In the genomic region with DNA sequence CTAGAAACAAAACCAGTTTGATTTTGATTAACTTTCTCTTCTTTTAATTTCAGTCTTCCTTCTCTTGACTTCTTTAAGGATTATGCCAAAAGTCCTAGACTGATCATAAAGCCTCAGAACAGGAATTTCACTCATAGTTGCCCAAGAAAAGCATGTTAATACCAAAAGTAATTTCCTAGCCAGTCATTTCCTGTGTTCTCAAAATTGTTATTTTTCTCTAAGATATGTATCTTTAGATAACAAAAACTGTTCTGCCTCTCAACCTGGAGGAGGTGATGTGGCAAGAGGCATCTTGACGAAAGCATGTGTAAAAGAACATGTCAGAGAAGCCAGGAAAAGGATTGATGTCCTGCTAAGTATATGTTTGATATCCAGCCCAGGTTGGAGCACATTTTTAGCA, we compare ENCODE assay signal across 1 cellular context.
TF ChIP-seq lines count a peak whose summit lies in the region.

No MANE protein-coding gene starts in this region.

TF ChIP-seq in H1, 55 proteins besides CTCF, POLR2A, EP300 and RAD21 (continued from another document):
- TF ChIP-seq, protein P1, sequence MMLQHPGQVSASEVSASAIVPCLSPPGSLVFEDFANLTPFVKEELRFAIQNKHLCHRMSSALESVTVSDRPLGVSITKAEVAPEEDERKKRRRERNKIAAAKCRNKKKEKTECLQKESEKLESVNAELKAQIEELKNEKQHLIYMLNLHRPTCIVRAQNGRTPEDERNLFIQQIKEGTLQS (IDR thresholded peaks at IDR 0.05; ENCODE audit: insufficient read depth, low read depth, low read length): no peak
- TF ChIP-seq TCF12 (IDR thresholded peaks at IDR 0.05; ENCODE audit: low read depth, low read length): no peak
- no peak for TF ChIP-seq KDM1A (IDR thresholded peaks at IDR 0.05; ENCODE audit: borderline replicate concordance, low read length)
- no peak for TF ChIP-seq JUND (IDR thresholded peaks at IDR 0.05; ENCODE audit: low read length)
- TF ChIP-seq SP2 (IDR thresholded peaks at IDR 0.05; ENCODE audit: low read length): no peak
- TF ChIP-seq SUZ12 (IDR thresholded peaks at IDR 0.05; ENCODE audit: low read length): no peak
- no peak for TF ChIP-seq SAP30 (IDR thresholded peaks at IDR 0.05; ENCODE audit: insufficient read depth, insufficient replicate concordance, low read length)
- TF ChIP-seq POLR2AphosphoS5 (IDR thresholded peaks at IDR 0.05; ENCODE audit: low read depth, low read length): no peak
- no peak for TF ChIP-seq EZH2 (IDR thresholded peaks at IDR 0.05; ENCODE audit: low read depth, low read length, severe bottlenecking)
- TF ChIP-seq CHD2 (IDR thresholded peaks at IDR 0.05; ENCODE audit: low read length): no peak
TF ChIP-seq in H1: peak in this region for 0.
